In the genomic region with DNA sequence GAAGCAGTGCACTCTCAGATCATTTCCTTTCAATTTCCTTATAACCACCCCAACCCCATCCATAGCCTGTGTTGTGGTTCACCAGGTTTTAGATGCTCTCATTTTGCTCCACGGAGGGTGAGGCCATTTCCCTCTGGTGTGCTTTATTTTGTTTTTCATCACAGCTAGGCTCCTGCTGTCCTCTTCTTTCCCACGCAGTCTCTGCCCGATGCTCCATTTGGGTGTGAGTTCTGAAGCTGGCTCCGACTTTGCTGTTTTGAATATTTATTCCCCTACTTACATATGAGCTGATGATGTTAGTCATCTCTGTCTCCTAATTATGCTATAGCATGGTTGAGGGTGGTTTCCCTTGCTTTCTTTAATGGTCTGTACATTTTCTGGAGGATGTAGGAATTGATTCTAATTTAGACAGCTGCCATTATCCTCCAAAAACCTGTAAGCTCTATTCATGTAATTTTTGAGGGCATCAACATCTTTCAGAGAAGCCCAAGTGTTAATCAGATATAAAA, we compare ENCODE assay signal across 18 cellular contexts.
"Had no signal": no experiment of that assay in that cellular context is flagged by ENCODE, and none has a peak within 500 bp of the region (broad histone marks: within the 10 kb centered on the region; RNA-seq: fewer than 3 reads in every experiment).

No MANE protein-coding gene starts in this region.

- H3K4me1 Mint-ChIP-seq: natural killer cell had no signal

- H3K36me3 ChIP-seq: lower lobe of right lung, tibial nerve, uterus had no signal

- H3K4me3 ChIP-seq: dorsolateral prefrontal cortex, lower lobe of right lung, tibial nerve, uterus had no signal

- H3K9me3 Mint-ChIP-seq: activated naive CD8-positive, alpha-beta T cell treated with anti-CD3 and anti-CD28 coated beads, Interleukin-2, amount 10 ng/mL, durations not matched to agents 7 days and 5 days; stimulated activated naive B cell treated with anti-CD40 and anti-IgM and Interleukin-4, amounts not matched to agents 10 μg/mL and 1 μg/mL and 100 μg/mL, for 72 hours had no signal

- DNase-seq: activated CD4-positive, alpha-beta T cell treated with anti-CD3 and anti-CD28 coated beads, Interleukin-2, amount 50 U/mL, for 1 hour; activated CD8-positive, alpha-beta memory T cell treated with anti-CD3 and anti-CD28 coated beads, Interleukin-2, amount 50 U/mL, for 4 hours; activated gamma-delta T cell treated with Interleukin-2 at 50 U/mL for 16 hours; activated naive CD8-positive, alpha-beta T cell treated with anti-CD3 and anti-CD28 coated beads, Interleukin-2, amount 10 ng/mL, durations not matched to agents 7 days and 5 days; activated T-cell treated with anti-CD3 and anti-CD28 coated beads, Interleukin-2, amount 50 U/mL, for 48 hours; caudate nucleus; foreskin keratinocyte; left colon; lower lobe of right lung; natural killer cell; stimulated activated naive B cell treated with anti-CD40 and anti-IgM and Interleukin-4, amounts not matched to agents 10 μg/mL and 1 μg/mL and 100 μg/mL, for 72 hours; substantia nigra; uterus had no signal

- H3K9me3 ChIP-seq: lower lobe of right lung, tibial nerve, uterus had no signal

- H3K4me3 Mint-ChIP-seq: activated naive CD8-positive, alpha-beta T cell treated with anti-CD3 and anti-CD28 coated beads, Interleukin-2, amount 10 ng/mL, durations not matched to agents 7 days and 5 days; natural killer cell; stimulated activated naive B cell treated with anti-CD40 and anti-IgM and Interleukin-4, amounts not matched to agents 10 μg/mL and 1 μg/mL and 100 μg/mL, for 72 hours had no signal

- H3K27me3 ChIP-seq: dorsolateral prefrontal cortex, foreskin keratinocyte, tibial nerve, uterus had no signal

- H3K27me3 Mint-ChIP-seq: activated naive CD8-positive, alpha-beta T cell treated with anti-CD3 and anti-CD28 coated beads, Interleukin-2, amount 10 ng/mL, durations not matched to agents 7 days and 5 days had no signal

- H3K36me3 Mint-ChIP-seq: activated naive CD8-positive, alpha-beta T cell treated with anti-CD3 and anti-CD28 coated beads, Interleukin-2, amount 10 ng/mL, durations not matched to agents 7 days and 5 days; brain; natural killer cell had no signal

- H3K4me1 ChIP-seq: lower lobe of right lung, uterus had no signal

- ATAC-seq: foreskin keratinocyte, left colon, lower lobe of right lung, natural killer cell had no signal

- FAIRE-seq: islet of Langerhans had no signal

- H3K27ac Mint-ChIP-seq: activated naive CD8-positive, alpha-beta T cell treated with anti-CD3 and anti-CD28 coated beads, Interleukin-2, amount 10 ng/mL, durations not matched to agents 7 days and 5 days; natural killer cell; stimulated activated naive B cell treated with anti-CD40 and anti-IgM and Interleukin-4, amounts not matched to agents 10 μg/mL and 1 μg/mL and 100 μg/mL, for 72 hours had no signal

- H3K27ac ChIP-seq: epithelial cell of prostate, foreskin keratinocyte, lower lobe of right lung, tibial nerve, uterus had no signal
